In the genomic region with DNA sequence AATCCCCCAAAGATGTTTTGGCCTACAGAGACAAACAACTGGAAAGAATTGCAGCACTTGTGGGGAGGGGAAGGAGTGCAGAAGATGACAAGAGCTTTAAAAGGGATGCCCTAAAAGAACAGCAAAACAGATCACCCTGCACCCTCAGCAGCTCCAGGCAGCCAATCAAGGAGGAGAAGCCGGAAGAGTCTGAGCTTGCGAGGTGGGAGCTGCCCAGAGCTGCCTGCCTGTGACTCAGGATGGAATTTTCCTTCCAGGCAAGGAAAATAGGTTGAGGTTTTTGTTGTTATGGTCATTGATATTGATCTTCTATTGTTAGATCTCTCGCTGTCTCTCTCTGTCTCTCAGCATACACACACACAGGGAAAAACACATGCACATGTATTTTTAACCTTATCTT, we compare ENCODE assay signal across 16 cellular contexts.
DNase-seq lines count a peak whose midpoint lies in the region; ATAC-seq and TF ChIP-seq lines count a peak whose summit lies in the region.
"Had no signal": no experiment of that assay in that cellular context is flagged by ENCODE, and none has a peak within 500 bp of the region (broad histone marks: within the 10 kb centered on the region; RNA-seq: fewer than 3 reads in every experiment).

No MANE protein-coding gene starts in this region.

- CTCF ChIA-PET in Caco-2 (lab: Charles Lee): no interaction called here

- no peak overlapping the region for H3K4me3 ChIP-seq in brain microvascular endothelial cell (ENCODE audit: low read depth, low read length)
- no peak overlapping the region for H3K4me3 ChIP-seq in left lung
- no peak overlapping the region for H3K4me3 ChIP-seq in Caco-2 (ENCODE audit: low read depth, low read length)
- H3K4me3 ChIP-seq: gastroesophageal sphincter had no signal

- H3K9me3 Mint-ChIP-seq in Caco-2 (ENCODE audit: unreplicated experiment): no peaks in the 10 kb centered on the region
- H3K9me3 Mint-ChIP-seq: activated naive CD8-positive, alpha-beta T cell treated with anti-CD3 and anti-CD28 coated beads for 36 hours; nephron; T-cell had no signal

- H3K27ac ChIP-seq in brain microvascular endothelial cell (no peak overlapping the region), temporal lobe (ENCODE audit: low read depth, low read length) (peak overlapping the region; percentile 33), left lung (no peak overlapping the region)
- H3K27ac ChIP-seq: gastroesophageal sphincter had no signal

- ATAC-seq in left lung: no peak
- ATAC-seq: gastroesophageal sphincter, T-cell had no signal

- H3K9me3 ChIP-seq in left lung: no peaks in the 10 kb centered on the region
- H3K9me3 ChIP-seq in Caco-2: no peaks in the 10 kb centered on the region
- H3K9me3 ChIP-seq: gastroesophageal sphincter had no signal

- H3K27me3 Mint-ChIP-seq in Caco-2 (ENCODE audit: insufficient read depth, unreplicated experiment): peaks cover 27% of the 10 kb centered on the region

- H3K36me3 ChIP-seq in brain microvascular endothelial cell (replicated peaks): no peaks in the 10 kb centered on the region
- H3K36me3 ChIP-seq in left lung: no peaks in the 10 kb centered on the region
- H3K36me3 ChIP-seq in Caco-2 (ENCODE audit: control insufficient read depth, insufficient read depth, low read length): no peaks in the 10 kb centered on the region
- H3K36me3 ChIP-seq: gastroesophageal sphincter had no signal

- DNase-seq in HT1080 (ENCODE audit: low read depth) (peak; percentile 48), brain microvascular endothelial cell (peak; percentile 4), iris pigment epithelial cell (ENCODE audit: low read depth) (peak; percentile 28), NCI-H82 (lab: John Stamatoyannopoulos, UW) (no peak), left lung (no peak), Caco-2 (no peak)
- DNase-seq: activated naive CD8-positive, alpha-beta T cell treated with anti-CD3 and anti-CD28 coated beads for 36 hours; activated T-cell treated with anti-CD3 and anti-CD28 coated beads for 4 hours; CD8-positive, alpha-beta memory T cell; NCI-H2029 treated with DMSO at 0.1 percent for 48 hours; NK-92 treated with Interleukin-12 subunit alpha and Interleukin-12 subunit beta, amount 100 ng/mL, for 24 hours; small intestine; T-cell had no signal

- H3K27me3 ChIP-seq in brain microvascular endothelial cell (replicated peaks): no peaks in the 10 kb centered on the region
- H3K27me3 ChIP-seq in left lung: no peaks in the 10 kb centered on the region
- no peaks in the 10 kb centered on the region for H3K27me3 ChIP-seq in Caco-2 (replicated peaks; ENCODE audit: control insufficient read depth, insufficient read depth, low read length)
- H3K27me3 ChIP-seq: gastroesophageal sphincter had no signal

- TF ChIP-seq CTCF in brain microvascular endothelial cell (IDR thresholded peaks at IDR 0.05; ENCODE audit: low read depth, low read length, missing control alignments) (no peak), left lung (IDR thresholded peaks at IDR 0.05) (no peak), Caco-2 (IDR thresholded peaks at IDR 0.05; ENCODE audit: insufficient read depth in 1 of 2, low read depth in 1 of 2, low read length in 1 of 2, severe bottlenecking in 1 of 2, unreplicated experiment in 1 of 2) (no peak)

- H3K27ac Mint-ChIP-seq in Caco-2 (ENCODE audit: unreplicated experiment): no peak overlapping the region
- H3K27ac Mint-ChIP-seq: activated naive CD8-positive, alpha-beta T cell treated with anti-CD3 and anti-CD28 coated beads for 36 hours; CD8-positive, alpha-beta memory T cell; T-cell had no signal

- intact Hi-C loops in left lung (cut with DNase I) (no loop called here), Caco-2 (cut with micrococcal nuclease; ENCODE audit: unreplicated experiment) (no loop called here)

- H3K4me1 Mint-ChIP-seq in Caco-2 (ENCODE audit: low read depth, unreplicated experiment): no peaks in the 10 kb centered on the region
- H3K4me1 Mint-ChIP-seq: activated naive CD8-positive, alpha-beta T cell treated with anti-CD3 and anti-CD28 coated beads for 36 hours; CD8-positive, alpha-beta memory T cell; T-cell had no signal

- no peaks in the 10 kb centered on the region for H3K36me3 Mint-ChIP-seq in Caco-2 (ENCODE audit: insufficient read depth, unreplicated experiment)
- H3K36me3 Mint-ChIP-seq: activated naive CD8-positive, alpha-beta T cell treated with anti-CD3 and anti-CD28 coated beads for 36 hours; CD8-positive, alpha-beta memory T cell; T-cell had no signal

- no peaks in the 10 kb centered on the region for H3K4me1 ChIP-seq in left lung
- H3K4me1 ChIP-seq in Caco-2: no peaks in the 10 kb centered on the region
- H3K4me1 ChIP-seq: gastroesophageal sphincter had no signal

- in situ Hi-C loops in brain microvascular endothelial cell (cut with HindIII; ENCODE audit: low pct_ligation_motif_present, low sequenced_read_pairs): no loop called here

- H3K4me3 Mint-ChIP-seq in Caco-2 (ENCODE audit: unreplicated experiment): no peak overlapping the region
- H3K4me3 Mint-ChIP-seq: activated naive CD8-positive, alpha-beta T cell treated with anti-CD3 and anti-CD28 coated beads for 36 hours; CD8-positive, alpha-beta memory T cell; nephron; T-cell had no signal

- POLR2A ChIA-PET in Caco-2 (lab: Charles Lee): no interaction called here

- BruUV-seq in Caco-2 (replicated peaks; lab: Mats Ljungman, UMichigan): no TSS peak

Comparison
In these comparisons a context has a peak if more than half of its experiments do, and no peak if none do; other contexts are left out.
1. DNase-seq: peak in HT1080 (single experiment), brain microvascular endothelial cell (single experiment) and iris pigment epithelial cell (single experiment); none in NCI-H82 (single experiment), left lung (0 of 2) and Caco-2 (0 of 2).